2 cellular contexts compared by ENCODE assay signal in the genomic region with DNA sequence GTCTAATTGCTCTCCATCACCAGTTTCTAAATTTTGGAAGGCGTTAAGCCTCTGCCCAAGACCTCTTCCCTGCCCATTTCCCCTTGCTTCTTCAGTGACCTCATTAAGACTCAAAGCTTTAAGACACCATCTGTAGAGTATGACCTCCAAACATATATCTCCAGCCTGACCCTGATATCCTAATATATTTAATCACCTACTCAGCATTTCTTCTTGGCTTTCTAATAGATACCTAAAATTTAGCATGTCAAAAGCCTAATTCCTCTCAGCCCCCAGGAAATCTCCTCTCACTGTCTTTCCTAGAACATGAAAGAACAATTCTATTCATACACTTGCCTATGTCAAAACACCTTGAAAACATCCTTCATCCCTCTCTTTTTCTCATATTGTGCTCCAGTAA.
TF ChIP-seq lines count a peak whose summit lies in the region.

No MANE protein-coding gene starts in this region.

TF ChIP-seq in HepG2, 621 proteins besides CTCF, POLR2A, EP300 and RAD21:
- TF ChIP-seq SETDB1 (CRISPR knock-in tag; IDR thresholded peaks at IDR 0.05; ENCODE audit: borderline replicate concordance) (no peak), CCDC6 (CRISPR knock-in tag; IDR thresholded peaks at IDR 0.05) (no peak), RFX3 (CRISPR knock-in tag; IDR thresholded peaks at IDR 0.05) (no peak), HIVEP1 (CRISPR knock-in tag; IDR thresholded peaks at IDR 0.05) (no peak), NFATC3 (CRISPR knock-in tag; IDR thresholded peaks at IDR 0.05) (no peak), ZFYVE20 (CRISPR knock-in tag; IDR thresholded peaks at IDR 0.05; ENCODE audit: borderline replicate concordance, low read depth) (no peak), SMAD3 (CRISPR knock-in tag; IDR thresholded peaks at IDR 0.05) (no peak), ZFP1 (CRISPR knock-in tag; IDR thresholded peaks at IDR 0.05) (no peak), ZNF710 (CRISPR knock-in tag; IDR thresholded peaks at IDR 0.05; ENCODE audit: borderline replicate concordance) (no peak), ZNF296 (CRISPR knock-in tag; conservative IDR thresholded peaks at IDR 0.05) (no peak), ZNF33A (CRISPR knock-in tag; IDR thresholded peaks at IDR 0.05; ENCODE audit: borderline replicate concordance) (no peak), STAT5B (CRISPR knock-in tag; IDR thresholded peaks at IDR 0.05) (no peak), NPAS2 (CRISPR knock-in tag; IDR thresholded peaks at IDR 0.05; ENCODE audit: borderline replicate concordance) (no peak), MAFK (conservative IDR thresholded peaks at IDR 0.05 in 1 of 2, IDR thresholded peaks at IDR 0.05 in 1 of 2; ENCODE audit: low read length in 2 of 2) (peak; percentile 44 to 71; a peak in 3 of 4 replicates), MAFF (IDR thresholded peaks at IDR 0.05; ENCODE audit: low read depth, low read length) (peak; percentile 48), ZNF350 (CRISPR knock-in tag; IDR thresholded peaks at IDR 0.05; ENCODE audit: borderline replicate concordance, low read depth) (no peak)
- TF ChIP-seq, protein P1, sequence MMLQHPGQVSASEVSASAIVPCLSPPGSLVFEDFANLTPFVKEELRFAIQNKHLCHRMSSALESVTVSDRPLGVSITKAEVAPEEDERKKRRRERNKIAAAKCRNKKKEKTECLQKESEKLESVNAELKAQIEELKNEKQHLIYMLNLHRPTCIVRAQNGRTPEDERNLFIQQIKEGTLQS (CRISPR knock-in tag; IDR thresholded peaks at IDR 0.05) = no peak
- TF ChIP-seq, protein P2, sequence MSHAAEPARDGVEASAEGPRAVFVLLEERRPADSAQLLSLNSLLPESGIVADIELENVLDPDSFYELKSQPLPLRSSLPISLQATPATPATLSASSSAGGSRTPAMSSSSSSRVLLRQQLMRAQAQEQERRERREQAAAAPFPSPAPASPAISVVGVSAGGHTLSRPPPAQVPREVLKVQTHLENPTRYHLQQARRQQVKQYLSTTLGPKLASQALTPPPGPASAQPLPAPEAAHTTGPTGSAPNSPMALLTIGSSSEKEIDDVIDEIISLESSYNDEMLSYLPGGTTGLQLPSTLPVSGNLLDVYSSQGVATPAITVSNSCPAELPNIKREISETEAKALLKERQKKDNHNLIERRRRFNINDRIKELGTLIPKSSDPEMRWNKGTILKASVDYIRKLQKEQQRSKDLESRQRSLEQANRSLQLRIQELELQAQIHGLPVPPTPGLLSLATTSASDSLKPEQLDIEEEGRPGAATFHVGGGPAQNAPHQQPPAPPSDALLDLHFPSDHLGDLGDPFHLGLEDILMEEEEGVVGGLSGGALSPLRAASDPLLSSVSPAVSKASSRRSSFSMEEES (CRISPR knock-in tag; IDR thresholded peaks at IDR 0.05) = no peak

TF ChIP-seq in H1, 55 proteins besides CTCF, POLR2A, EP300 and RAD21:
- no peak for TF ChIP-seq CBX8 (IDR thresholded peaks at IDR 0.05; ENCODE audit: borderline replicate concordance, low read depth, low read length)
- 0 out of 2 replicates have a peak, but pooled peaks have one; percentile 14 for TF ChIP-seq MAFK (IDR thresholded peaks at IDR 0.05; ENCODE audit: low read depth, low read length)
